Comparison of ENCODE assay signal across 22 cellular contexts in genomic region chr15:86089422-86089821, GRCh38. TPM values are rescaled to one million over a fixed set of nuclear protein-coding genes. Genes with fewer than 3 reads are reported as not detected.
DNase-seq lines count a peak whose midpoint lies in the region; FAIRE-seq and TF ChIP-seq lines count a peak whose summit lies in the region.
"Had no signal": no experiment of that assay in that cellular context is flagged by ENCODE, and none has a peak within 500 bp of the region (broad histone marks: within the 10 kb centered on the region; RNA-seq: fewer than 3 reads in every experiment).

No MANE protein-coding gene starts in this region.

- intact Hi-C loops in testis (cut with DNase I; ENCODE audit: low total_unique reads), result no loop called here

- FAIRE-seq in D721Med (lab: Jason Lieb, UNC), result peak; percentile 98
- peak; percentile 13 for FAIRE-seq in bronchial epithelial cell (lab: Jason Lieb, UNC)

- H3K4me3 ChIP-seq in bronchial epithelial cell (ENCODE audit: low read depth, low read length) (no peak overlapping the region), testis (no peak overlapping the region)
- H3K4me3 ChIP-seq: GM23248 had no signal

- WGBS in testis, 2 donors, result 46% methylated on average over 4 of the region's 4 CpGs

- H3K36me3 ChIP-seq in bronchial epithelial cell (ENCODE audit: control insufficient read depth, insufficient read depth, low read length) (no peaks in the 10 kb centered on the region), testis (ENCODE audit: low read depth, missing control alignments) (no peaks in the 10 kb centered on the region)

- no peaks in the 10 kb centered on the region for H3K27me3 ChIP-seq in bronchial epithelial cell (ENCODE audit: control insufficient read depth, insufficient read depth, low read length)
- no peaks in the 10 kb centered on the region for H3K27me3 ChIP-seq in testis

- DNase-seq in D721Med (ENCODE audit: insufficient read length, low spot score), result no peak
- peak; percentile 84 for DNase-seq in NCI-H2171 treated with DMSO at 0.1 percent for 48 hours (lab: John Stamatoyannopoulos, UW)
- DNase-seq in bronchial epithelial cell (ENCODE audit: low read depth), result no peak
- DNase-seq in iPS-NIHi7 (ENCODE audit: extremely low spot score), result peak; percentile 19
- no peak for DNase-seq in NCI-H774 (lab: John Stamatoyannopoulos, UW)
- no peak for DNase-seq in putamen (ENCODE audit: low spot score)
- no peak for DNase-seq in testis
- no peak for DNase-seq in HCEC 1CT
- DNase-seq: AML-193, DMS153, GDM1, GM23248, NCI-H1092 treated with DMSO at 0.1 percent for 48 hours, NCI-H1694, NCI-H2081 treated with DMSO at 0.1 percent for 48 hours, NCI-H2227 treated with DMSO at 0.1 percent for 48 hours, NCI-H510A treated with DMSO at 0.1 percent for 48 hours, Right ventricle myocardium superior, SK-N-SH had no signal

- no peak overlapping the region for H3K27ac ChIP-seq in testis
- H3K27ac ChIP-seq: 22Rv1, C4-2B, GM23248 had no signal

- H3K4me1 ChIP-seq in testis, result no peaks in the 10 kb centered on the region

- no peak for TF ChIP-seq POLR2A in testis (IDR thresholded peaks at IDR 0.05)

- H3K9me3 ChIP-seq in testis, result no peaks in the 10 kb centered on the region
- H3K9me3 ChIP-seq: SK-N-SH had no signal

- no peak for TF ChIP-seq CTCF in D721Med (IDR thresholded peaks at IDR 0.05; ENCODE audit: insufficient read depth, missing control alignments)
- no peak for TF ChIP-seq CTCF in bronchial epithelial cell (IDR thresholded peaks at IDR 0.05; ENCODE audit: insufficient read depth, low read length, severe bottlenecking)
- TF ChIP-seq CTCF in testis (IDR thresholded peaks at IDR 0.05), result no peak

RNA-seq across cellular contexts. Expression of gene AGBL1, which starts 9.8 kb away (rescaled TPM):
- total RNA-seq in bronchial epithelial cell (not detected in 2 replicates), testis (under 1 TPM; 0.37 to 0.94 TPM)
- 0.70 TPM for polyA plus RNA-seq in testis (ENCODE audit: insufficient read depth, low read depth, low replicate concordance)
- total RNA-seq: Daoy, GM23248, Right ventricle myocardium superior had no signal
- polyA plus RNA-seq: GM23248, SK-N-SH had no signal

Comparison
In these comparisons a context has a peak if more than half of its experiments do, and no peak if none do; other contexts are left out.
1. DNase-seq: peak in NCI-H2171 treated with DMSO at 0.1 percent for 48 hours (single experiment) and iPS-NIHi7 (single experiment); none in D721Med (single experiment), bronchial epithelial cell (single experiment), NCI-H774 (single experiment), putamen (single experiment), testis (single experiment) and HCEC 1CT (single experiment).